In the genomic region with DNA sequence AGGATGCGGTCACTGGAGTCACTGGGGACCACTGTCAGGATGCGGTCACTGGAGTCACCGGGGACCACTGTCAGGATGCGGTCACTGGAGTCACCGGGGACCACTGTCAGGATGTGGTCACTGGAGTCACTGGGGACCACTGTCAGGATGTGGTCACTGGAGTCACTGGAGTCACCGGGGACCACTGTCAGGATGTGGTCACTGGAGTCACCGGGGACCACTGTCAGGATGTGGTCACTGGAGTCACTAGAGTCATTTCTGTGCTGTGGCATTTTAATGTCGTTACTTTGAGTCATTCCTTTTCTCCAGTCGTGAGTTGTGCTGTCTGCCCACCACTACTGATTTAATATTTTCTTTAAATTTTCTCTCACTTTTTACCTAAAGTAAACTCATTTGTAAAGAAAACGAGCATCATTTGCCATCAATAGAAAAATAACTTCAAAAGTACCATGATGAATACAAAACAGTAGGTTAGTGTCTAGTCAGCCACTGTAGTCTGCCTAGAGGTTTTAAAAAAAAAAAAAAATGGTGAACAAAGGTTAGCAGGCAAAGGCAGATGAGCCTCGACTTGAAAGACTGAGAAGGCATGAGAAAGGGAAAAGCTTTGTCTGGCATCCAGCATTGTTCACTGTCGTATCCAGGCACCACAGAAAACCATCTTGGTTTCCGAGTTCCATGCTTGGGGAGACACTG, we compare ENCODE assay signal across 8 cellular contexts.
DNase-seq lines count a peak whose midpoint lies in the region; ATAC-seq lines count a peak whose summit lies in the region.

No MANE protein-coding gene starts in this region.

- peak; percentile 59 for ATAC-seq in GM19351 (IDR thresholded peaks at IDR 0.05; ENCODE audit: unreplicated experiment)
- no peak for ATAC-seq in GM19035 (IDR thresholded peaks at IDR 0.05; ENCODE audit: unreplicated experiment)
- no peak for ATAC-seq in GM21576 (IDR thresholded peaks at IDR 0.05; ENCODE audit: unreplicated experiment)

- DNase-seq in A172 (ENCODE audit: low spot score) (peak; percentile 22), myocyte (ENCODE audit: low read depth) (peak; percentile 39), NCI-H526 treated with DMSO at 0.1 percent for 48 hours (lab: John Stamatoyannopoulos, UW) (no peak), HPDE6-E6E7 (ENCODE audit: extremely low spot score) (no peak)
- peak; percentile 35 for DNase-seq in activated CD4-positive, CD25-positive, alpha-beta regulatory T cell treated with anti-CD3 and anti-CD28 coated beads, Interleukin-2, amount 50 U/mL, for 72 hours

Comparison
In these comparisons a context has a peak if more than half of its experiments do, and no peak if none do; other contexts are left out.
1. DNase-seq: peak in A172 (single experiment), activated CD4-positive, CD25-positive, alpha-beta regulatory T cell treated with anti-CD3 and anti-CD28 coated beads, Interleukin-2, amount 50 U/mL, for 72 hours (single experiment) and myocyte (single experiment); none in NCI-H526 treated with DMSO at 0.1 percent for 48 hours (single experiment) and HPDE6-E6E7 (single experiment).